In the genomic region with DNA sequence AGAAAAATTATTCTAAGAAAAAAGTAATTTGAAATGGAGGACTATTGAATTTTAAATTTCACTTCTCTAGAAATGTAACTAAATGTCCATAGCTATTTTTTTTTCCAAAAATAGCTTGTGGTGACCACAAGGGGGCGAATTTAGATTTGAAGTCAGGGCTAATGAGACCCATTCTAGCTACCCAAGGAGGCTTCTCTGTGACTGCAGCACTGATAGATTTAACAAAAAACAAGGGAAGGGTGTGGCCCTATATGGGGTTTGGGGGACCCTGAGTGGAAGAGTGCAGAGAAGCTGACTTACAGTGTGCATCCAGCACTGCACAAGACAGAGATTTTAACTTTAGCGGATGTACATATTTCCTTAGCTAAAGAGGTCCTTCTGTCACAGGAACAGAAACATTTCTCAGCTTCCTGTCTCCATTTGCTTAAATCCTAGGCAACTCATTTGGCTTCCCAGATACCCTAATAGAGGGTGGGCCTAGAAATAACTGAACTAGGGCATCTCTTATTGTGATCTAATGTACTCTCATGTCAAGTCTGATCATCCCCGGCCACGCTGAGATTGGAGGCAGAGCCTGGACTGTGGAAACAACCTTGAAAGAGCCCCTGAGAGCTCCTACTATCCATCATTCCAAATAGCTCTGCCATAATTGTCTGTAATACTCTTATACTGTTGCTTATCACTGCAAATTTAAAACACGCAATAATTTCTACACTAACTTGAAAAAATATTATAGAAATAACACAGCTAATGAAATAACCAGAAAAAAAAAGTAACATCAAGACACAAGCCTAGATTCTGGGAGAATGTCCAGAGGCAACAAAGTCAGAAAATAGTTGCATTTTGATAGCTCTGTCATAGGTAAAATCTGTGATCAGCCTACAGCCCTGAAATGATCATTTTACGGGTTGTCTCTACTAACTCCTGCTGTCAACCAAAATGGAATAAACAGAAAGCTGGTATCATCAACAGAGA, we compare ENCODE assay signal across 9 cellular contexts.
DNase-seq lines count a peak whose midpoint lies in the region; FAIRE-seq and TF ChIP-seq lines count a peak whose summit lies in the region.
"Had no signal": no experiment of that assay in that cellular context is flagged by ENCODE, and none has a peak within 500 bp of the region (broad histone marks: within the 10 kb centered on the region; RNA-seq: fewer than 3 reads in every experiment).

No MANE protein-coding gene starts in this region.

- TF ChIP-seq CTCF in astrocyte (IDR thresholded peaks at IDR 0.05; ENCODE audit: insufficient read depth, low read depth, low read length) (peak; percentile 73), liver (IDR thresholded peaks at IDR 0.05; ENCODE audit: low read depth, low read length, missing input control) (peak; percentile 51)

- no peaks in the 10 kb centered on the region for H4K20me1 ChIP-seq in astrocyte (ENCODE audit: insufficient read depth, low read length)
- H4K20me1 ChIP-seq: BLaER1 treated with 17β-estradiol and CSF1 and Interleukin-3, amounts not matched to agents 10 nM and 100 nM had no signal

- no peaks in the 10 kb centered on the region for H3K27me3 ChIP-seq in astrocyte (ENCODE audit: insufficient read depth, low read length)
- no peaks in the 10 kb centered on the region for H3K27me3 ChIP-seq in liver (ENCODE audit: control insufficient read depth in 4 of 4, insufficient read depth in 4 of 4, low read length in 3 of 4)
- H3K27me3 ChIP-seq: BLaER1 treated with 17β-estradiol and CSF1 and Interleukin-3, amounts not matched to agents 10 nM and 100 nM had no signal

- H3K36me3 Mint-ChIP-seq in astrocyte (ENCODE audit: low read depth, unreplicated experiment) = no peaks in the 10 kb centered on the region

- H3K36me3 ChIP-seq in astrocyte (ENCODE audit: insufficient read depth, low read length) (no peaks in the 10 kb centered on the region), liver (ENCODE audit: control insufficient read depth in 4 of 4, insufficient read depth in 3 of 4, low read depth in 1 of 4, low read length in 3 of 4) (no peaks in the 10 kb centered on the region)
- H3K36me3 ChIP-seq: BLaER1 treated with 17β-estradiol and CSF1 and Interleukin-3, amounts not matched to agents 10 nM and 100 nM had no signal

- H3K4me3 ChIP-seq in astrocyte (ENCODE audit: insufficient read depth, low read depth, low read length) (no peak overlapping the region), liver (ENCODE audit: low read depth in 1 of 3, low read length in 3 of 3) (no peak overlapping the region)
- H3K4me3 ChIP-seq: BLaER1 treated with 17β-estradiol and CSF1 and Interleukin-3, amounts not matched to agents 10 nM and 100 nM had no signal

- no peak overlapping the region for H3K4me3 Mint-ChIP-seq in astrocyte (ENCODE audit: unreplicated experiment)

- DNase-seq in NCI-H1092 treated with DMSO at 0.1 percent for 48 hours (lab: John Stamatoyannopoulos, UW) (peak; percentile 46), NCI-H1092 (lab: John Stamatoyannopoulos, UW) (no peak), HCEC 1CT (peak; percentile 50), NCI-H2171 treated with DMSO at 0.1 percent for 48 hours (lab: John Stamatoyannopoulos, UW) (peak; percentile 73), astrocyte (ENCODE audit: low read depth) (peak; percentile 21)
- DNase-seq in activated CD4-positive, CD25-positive, alpha-beta regulatory T cell (lab: John Stamatoyannopoulos, UW) = no peak
- DNase-seq in activated CD4-positive, alpha-beta T cell treated with anti-CD3 and anti-CD28 coated beads for 4 hours = no peak

- peak; percentile 45 to 65 for TF ChIP-seq RAD21 in liver (IDR thresholded peaks at IDR 0.05)

- H3K9me3 Mint-ChIP-seq in astrocyte (ENCODE audit: unreplicated experiment) = no peaks in the 10 kb centered on the region

- no peaks in the 10 kb centered on the region for H3K4me1 Mint-ChIP-seq in astrocyte (ENCODE audit: low read depth, unreplicated experiment)

- peak; percentile 69 for FAIRE-seq in astrocyte (lab: Jason Lieb, UNC)

- no peak overlapping the region for H2AFZ ChIP-seq in astrocyte (ENCODE audit: low read depth, low read length)

- H3K27ac ChIP-seq in astrocyte (ENCODE audit: low read depth, low read length) (no peak overlapping the region), liver (ENCODE audit: low read depth in 1 of 2, low read length in 2 of 2) (no peak overlapping the region)
- H3K27ac ChIP-seq: BLaER1 treated with 17β-estradiol and CSF1 and Interleukin-3, amounts not matched to agents 10 nM and 100 nM had no signal

- no peaks in the 10 kb centered on the region for H3K4me1 ChIP-seq in astrocyte (ENCODE audit: insufficient read depth, low read length)
- H3K4me1 ChIP-seq in liver (ENCODE audit: control insufficient read depth in 4 of 4, insufficient read depth in 4 of 4, low read length in 3 of 4) = no peaks in the 10 kb centered on the region

- H3K79me2 ChIP-seq in astrocyte (ENCODE audit: insufficient read depth, low read length) = no peaks in the 10 kb centered on the region

- H3K9ac ChIP-seq in astrocyte (ENCODE audit: low read length) (no peak overlapping the region), liver (ENCODE audit: low read depth in 1 of 2, low read length in 2 of 2) (no peak overlapping the region)
- H3K9ac ChIP-seq: BLaER1 treated with 17β-estradiol and CSF1 and Interleukin-3, amounts not matched to agents 10 nM and 100 nM had no signal

- H3K27ac Mint-ChIP-seq in astrocyte (ENCODE audit: unreplicated experiment) = no peak overlapping the region

- H3K4me2 ChIP-seq in astrocyte (ENCODE audit: low read length) = no peak overlapping the region

- 73% methylated on average over 6 of the region's 6 CpGs for WGBS in liver

- no peaks in the 10 kb centered on the region for H3K27me3 Mint-ChIP-seq in astrocyte (ENCODE audit: low read depth, unreplicated experiment)

- H3K9me3 ChIP-seq in astrocyte (ENCODE audit: insufficient read depth, low read depth, low read length) = no peaks in the 10 kb centered on the region
- H3K9me3 ChIP-seq in liver (ENCODE audit: control insufficient read depth in 4 of 4, low read length in 3 of 4) = no peaks in the 10 kb centered on the region
- H3K9me3 ChIP-seq: BLaER1 treated with 17β-estradiol and CSF1 and Interleukin-3, amounts not matched to agents 10 nM and 100 nM had no signal

TF ChIP-seq in liver, 16 proteins besides CTCF, POLR2A, EP300 and RAD21:
- TF ChIP-seq FOXA2 (IDR thresholded peaks at IDR 0.05) (no peak), REST (IDR thresholded peaks at IDR 0.05) (no peak), FOXA1 (IDR thresholded peaks at IDR 0.05) (no peak), JUND (IDR thresholded peaks at IDR 0.05) (no peak), TAF1 (conservative IDR thresholded peaks at IDR 0.05) (no peak), RXRA (IDR thresholded peaks at IDR 0.05) (no peak), MAX (IDR thresholded peaks at IDR 0.05) (no peak), HNF4G (IDR thresholded peaks at IDR 0.05) (no peak), EGR1 (IDR thresholded peaks at IDR 0.05; ENCODE audit: low read depth in 2 of 2) (no peak), NR2F2 (IDR thresholded peaks at IDR 0.05) (no peak)
- TF ChIP-seq, protein P1, sequence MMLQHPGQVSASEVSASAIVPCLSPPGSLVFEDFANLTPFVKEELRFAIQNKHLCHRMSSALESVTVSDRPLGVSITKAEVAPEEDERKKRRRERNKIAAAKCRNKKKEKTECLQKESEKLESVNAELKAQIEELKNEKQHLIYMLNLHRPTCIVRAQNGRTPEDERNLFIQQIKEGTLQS (IDR thresholded peaks at IDR 0.05) = no peak
- TF ChIP-seq, protein P2, sequence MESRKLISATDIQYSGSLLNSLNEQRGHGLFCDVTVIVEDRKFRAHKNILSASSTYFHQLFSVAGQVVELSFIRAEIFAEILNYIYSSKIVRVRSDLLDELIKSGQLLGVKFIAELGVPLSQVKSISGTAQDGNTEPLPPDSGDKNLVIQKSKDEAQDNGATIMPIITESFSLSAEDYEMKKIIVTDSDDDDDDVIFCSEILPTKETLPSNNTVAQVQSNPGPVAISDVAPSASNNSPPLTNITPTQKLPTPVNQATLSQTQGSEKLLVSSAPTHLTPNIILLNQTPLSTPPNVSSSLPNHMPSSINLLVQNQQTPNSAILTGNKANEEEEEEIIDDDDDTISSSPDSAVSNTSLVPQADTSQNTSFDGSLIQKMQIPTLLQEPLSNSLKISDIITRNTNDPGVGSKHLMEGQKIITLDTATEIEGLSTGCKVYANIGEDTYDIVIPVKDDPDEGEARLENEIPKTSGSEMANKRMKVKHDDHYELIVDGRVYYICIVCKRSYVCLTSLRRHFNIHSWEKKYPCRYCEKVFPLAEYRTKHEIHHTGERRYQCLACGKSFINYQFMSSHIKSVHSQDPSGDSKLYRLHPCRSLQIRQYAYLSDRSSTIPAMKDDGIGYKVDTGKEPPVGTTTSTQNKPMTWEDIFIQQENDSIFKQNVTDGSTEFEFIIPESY (IDR thresholded peaks at IDR 0.05) = no peak

Comparison
In these comparisons a context has a peak if more than half of its experiments do, and no peak if none do; other contexts are left out.
1. DNase-seq: peak in NCI-H1092 treated with DMSO at 0.1 percent for 48 hours (single experiment), HCEC 1CT (single experiment), NCI-H2171 treated with DMSO at 0.1 percent for 48 hours (single experiment) and astrocyte (single experiment); none in NCI-H1092 (single experiment), activated CD4-positive, CD25-positive, alpha-beta regulatory T cell (0 of 4) and activated CD4-positive, alpha-beta T cell treated with anti-CD3 and anti-CD28 coated beads for 4 hours (0 of 2).